ENCODE assay signal across 8 cellular contexts in the genomic region with DNA sequence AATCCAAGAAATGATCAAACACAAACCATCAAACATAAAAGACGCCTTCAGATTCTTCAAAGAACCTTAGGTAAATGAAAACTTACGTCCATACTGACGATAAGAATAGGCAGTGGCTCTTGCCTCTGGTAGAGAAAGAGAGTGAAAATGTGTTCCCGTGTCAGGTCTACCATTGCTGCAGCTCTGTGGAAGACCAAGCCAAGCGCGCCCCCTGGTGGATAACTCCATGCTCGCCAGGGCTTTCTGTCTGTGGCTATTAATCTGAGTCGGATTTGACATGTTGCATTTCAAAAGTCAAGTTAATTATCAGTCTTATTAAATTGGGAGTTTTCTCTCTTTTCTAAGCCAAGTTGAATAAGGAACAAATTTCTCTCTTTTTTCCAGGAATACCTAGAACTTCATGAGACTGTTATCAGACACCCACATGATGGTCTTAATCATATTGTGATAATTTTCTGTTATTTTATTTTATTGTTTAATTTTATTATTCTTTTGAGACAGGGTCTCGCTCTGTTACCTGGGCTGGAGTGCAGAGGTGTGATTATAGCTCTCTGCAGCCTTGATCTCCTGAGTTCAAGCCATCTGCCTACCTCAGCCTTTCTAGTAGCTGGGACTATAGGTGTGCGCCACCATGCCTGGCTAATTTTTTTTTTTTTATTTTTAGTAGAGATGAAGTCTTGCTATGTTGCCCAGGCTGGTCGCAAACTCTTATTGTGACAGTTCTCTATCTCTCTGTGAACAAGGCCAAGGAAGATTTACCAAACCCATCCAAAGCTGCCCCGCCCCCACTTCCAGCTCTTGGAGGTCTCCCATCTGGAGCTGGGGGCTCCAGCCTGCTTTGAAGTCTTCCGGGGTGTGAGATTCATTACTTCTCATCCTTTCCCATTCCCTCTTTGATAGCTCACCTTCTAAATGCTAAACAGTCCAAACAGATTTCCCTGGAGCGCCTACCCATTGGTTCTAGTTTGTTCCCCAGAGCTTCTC.
DNase-seq lines count a peak whose midpoint lies in the region; FAIRE-seq and TF ChIP-seq lines count a peak whose summit lies in the region.

No MANE protein-coding gene starts in this region.

- H3K79me2 ChIP-seq in OCI-LY3 (ENCODE audit: low read length): no peaks in the 10 kb centered on the region

- peak; percentile 85 for TF ChIP-seq CTCF in AG04449 (IDR thresholded peaks at IDR 0.05; ENCODE audit: insufficient read depth, low read length, missing control alignments)
- peak; percentile 94 for TF ChIP-seq CTCF in OCI-LY3 (IDR thresholded peaks at IDR 0.05; ENCODE audit: low read depth, low read length)

- H3K9me3 ChIP-seq in OCI-LY3 (ENCODE audit: insufficient read depth, low read length): no peaks in the 10 kb centered on the region

- peak overlapping the region; percentile 22 for H3K9ac ChIP-seq in OCI-LY3 (ENCODE audit: low read length)

- POLR2A ChIA-PET in AG04449 (lab: Yijun Ruan, JAX): no interaction called here

- H3K27me3 ChIP-seq in OCI-LY3 (ENCODE audit: low read depth, low read length): no peaks in the 10 kb centered on the region

- FAIRE-seq in endometrium (lab: Jason Lieb, UNC): peak; percentile 91

- CTCF ChIA-PET in AG04449 (lab: Yijun Ruan, JAX): interaction anchor here (0.8 to 9.4 kb wide), 21 partner anchors 10 to 688 kb away, joined by 3 to 250 read pairs (median 9); partner anchors contain the start of genes ACTR1B, ANKRD36B, COX5B and ZAP70

- H3K4me1 ChIP-seq in OCI-LY3 (ENCODE audit: low read length): peaks cover 16% of the 10 kb centered on the region

- no peaks in the 10 kb centered on the region for H4K20me1 ChIP-seq in OCI-LY3 (ENCODE audit: insufficient read depth, low read length)

- peak overlapping the region; percentile 89 for H2AFZ ChIP-seq in OCI-LY3 (ENCODE audit: low read depth, low read length)

- H3K27ac ChIP-seq in OCI-LY3 (ENCODE audit: low read length): no peak overlapping the region

- peak overlapping the region; percentile 90 for H3K4me2 ChIP-seq in OCI-LY3 (ENCODE audit: low read length)

- H3K36me3 ChIP-seq in OCI-LY3 (replicated peaks; ENCODE audit: low read depth, low read length): no peaks in the 10 kb centered on the region

- peak; percentile 26 for DNase-seq in AG04449 (ENCODE audit: low read depth, low spot score)
- peak; percentile 63 for DNase-seq in GM19238 (ENCODE audit: insufficient read length, low spot score)
- peak; percentile 48 for DNase-seq in KG1 (lab: John Stamatoyannopoulos, UW)
- DNase-seq in activated CD8-positive, alpha-beta memory T cell treated with anti-CD3 and anti-CD28 coated beads, Interleukin-2, amount 50 U/mL, for 4 hours: peak; percentile 97
- peak; percentile 92 for DNase-seq in midbrain (lab: John Stamatoyannopoulos, UW)
- peak; percentile 87 to 90 for DNase-seq in stimulated activated CD8-positive, alpha-beta memory T cell treated with anti-CD3 and anti-CD28 coated beads, Interleukin-2, amount 100 ng/mL, for 48 hours (ENCODE audit: low read depth in 2 of 2)

- no peak overlapping the region for H3K4me3 ChIP-seq in AG04449 (ENCODE audit: low read depth, low read length)
- H3K4me3 ChIP-seq in OCI-LY3 (ENCODE audit: low read length): peak overlapping the region; percentile 67

Comparison
In these comparisons a context has a peak if more than half of its experiments do, and no peak if none do; other contexts are left out.
1. DNase-seq: peak in every context shown above with its lines; median percentile 97 in activated CD8-positive, alpha-beta memory T cell treated with anti-CD3 and anti-CD28 coated beads, Interleukin-2, amount 50 U/mL, for 4 hours; 92 in midbrain; 88 in stimulated activated CD8-positive, alpha-beta memory T cell treated with anti-CD3 and anti-CD28 coated beads, Interleukin-2, amount 100 ng/mL, for 48 hours; 63 in GM19238; 48 in KG1; 26 in AG04449.